ENCODE assay signal across 20 cellular contexts in genomic region chr3:27545061-27545460, GRCh38.
DNase-seq lines count a peak whose midpoint lies in the region; ATAC-seq and TF ChIP-seq lines count a peak whose summit lies in the region.
"Had no signal": no experiment of that assay in that cellular context is flagged by ENCODE, and none has a peak within 500 bp of the region (broad histone marks: within the 10 kb centered on the region; RNA-seq: fewer than 3 reads in every experiment).

No MANE protein-coding gene starts in this region.

- DNase-seq in A172 (ENCODE audit: low spot score) (peak; percentile 39), HFFc6 (no peak), brain microvascular endothelial cell (no peak), mesenchymal stem cell (no peak), cerebellar cortex (ENCODE audit: low spot score) (no peak), UCSD-AML1 (lab: John Stamatoyannopoulos, UW; ENCODE audit: unreplicated experiment) (no peak), esophagus muscularis mucosa (ENCODE audit: extremely low spot score) (no peak)
- DNase-seq: ACHN; activated naive CD8-positive, alpha-beta T cell treated with anti-CD3 and anti-CD28 coated beads, Interleukin-2, amount 10 ng/mL, durations not matched to agents 7 days and 5 days; activated T-cell treated with anti-CD3 and anti-CD28 coated beads, Interleukin-2, amount 50 U/mL, for 48 hours; CD4-positive, alpha-beta T cell; dorsolateral prefrontal cortex; naive thymus-derived CD8-positive, alpha-beta T cell; NCI-H1694 treated with DMSO at 0.1 percent for 48 hours; NCI-H446 treated with DMSO at 0.1 percent for 48 hours; WERI-Rb-1 had no signal

- no peaks in the 10 kb centered on the region for H3K79me1 ChIP-seq in mesenchymal stem cell (replicated peaks; ENCODE audit: low read length, poor library complexity, severe bottlenecking)

- H3K9me3 ChIP-seq in mesenchymal stem cell (ENCODE audit: control insufficient read depth, low read length) (no peaks in the 10 kb centered on the region), esophagus muscularis mucosa (no peaks in the 10 kb centered on the region)

- no peak overlapping the region for H2BK15ac ChIP-seq in mesenchymal stem cell (ENCODE audit: low read depth, poor library complexity, severe bottlenecking)

- H4K8ac ChIP-seq in mesenchymal stem cell (ENCODE audit: low read length), result no peak overlapping the region

- H3K23ac ChIP-seq in mesenchymal stem cell (ENCODE audit: low read length in 2 of 2), result no peak overlapping the region

- H2BK5ac ChIP-seq in mesenchymal stem cell (ENCODE audit: low read depth, low read length, poor library complexity, severe bottlenecking), result no peak overlapping the region

- no peak for TF ChIP-seq EP300 in esophagus muscularis mucosa (IDR thresholded peaks at IDR 0.05)

- no peak overlapping the region for H2BK120ac ChIP-seq in mesenchymal stem cell (ENCODE audit: low read depth, low read length)

- no peak overlapping the region for H2BK12ac ChIP-seq in mesenchymal stem cell (ENCODE audit: low read length in 2 of 2)

- peak overlapping the region; percentile 80 for H2AK5ac ChIP-seq in mesenchymal stem cell (ENCODE audit: low read length, severe bottlenecking)

- no peak for ATAC-seq in GM19395 (IDR thresholded peaks at IDR 0.05; ENCODE audit: unreplicated experiment)
- ATAC-seq: naive thymus-derived CD8-positive, alpha-beta T cell had no signal

- intact Hi-C loops in esophagus muscularis mucosa (cut with DNase I), result no loop called here

- H3K4me1 ChIP-seq in mesenchymal stem cell (ENCODE audit: control insufficient read depth, insufficient read depth, low read depth, low read length), result peaks cover 1% of the 10 kb centered on the region
- H3K4me1 ChIP-seq in esophagus muscularis mucosa, result peaks cover 0 to 8% (median 5%) of the 10 kb centered on the region in 4 donors
- H3K4me1 ChIP-seq: parathyroid adenoma had no signal

- no peak overlapping the region for H2AFZ ChIP-seq in mesenchymal stem cell (ENCODE audit: low read depth, low read length)
- H2AFZ ChIP-seq: parathyroid adenoma had no signal

- peak overlapping the region; percentile 38 for H3K27ac ChIP-seq in brain microvascular endothelial cell
- H3K27ac ChIP-seq in mesenchymal stem cell (ENCODE audit: low read length, poor library complexity, severe bottlenecking), result no peak overlapping the region
- no peak overlapping the region for H3K27ac ChIP-seq in esophagus muscularis mucosa (replicated peaks in 1 of 4)
- H3K27ac ChIP-seq: cardiac muscle cell, dorsolateral prefrontal cortex, parathyroid adenoma, WERI-Rb-1 had no signal

- no peak overlapping the region for H3K4me2 ChIP-seq in mesenchymal stem cell (ENCODE audit: low read length, poor library complexity, severe bottlenecking)

- H3K36me3 Mint-ChIP-seq in HFFc6 (ENCODE audit: low read depth), result peaks cover 12% of the 10 kb centered on the region
- H3K36me3 Mint-ChIP-seq: activated naive CD8-positive, alpha-beta T cell treated with anti-CD3 and anti-CD28 coated beads, Interleukin-2, amount 10 ng/mL, durations not matched to agents 7 days and 5 days; naive thymus-derived CD8-positive, alpha-beta T cell had no signal

- H3K36me3 ChIP-seq in brain microvascular endothelial cell (replicated peaks) (no peaks in the 10 kb centered on the region), mesenchymal stem cell (ENCODE audit: control insufficient read depth in 1 of 2, insufficient read depth in 2 of 2, low read depth in 1 of 2, low read length in 2 of 2) (no peaks in the 10 kb centered on the region), esophagus muscularis mucosa (no peaks in the 10 kb centered on the region)
- H3K36me3 ChIP-seq: cardiac muscle cell, WERI-Rb-1 had no signal

- H3K14ac ChIP-seq in mesenchymal stem cell (ENCODE audit: low read length in 2 of 2), result no peak overlapping the region

- H3K18ac ChIP-seq in mesenchymal stem cell (ENCODE audit: low read depth in 1 of 2, low read length in 2 of 2), result no peak overlapping the region

- TF ChIP-seq CTCF in HFFc6 (IDR thresholded peaks at IDR 0.05) (no peak), brain microvascular endothelial cell (IDR thresholded peaks at IDR 0.05; ENCODE audit: low read depth, low read length, missing control alignments) (no peak), esophagus muscularis mucosa (IDR thresholded peaks at IDR 0.05) (no peak)

- peak overlapping the region; percentile 2; the same call in 1 of the 2 replicates for H3K4me3 Mint-ChIP-seq in HFFc6
- H3K4me3 Mint-ChIP-seq: activated naive CD8-positive, alpha-beta T cell treated with anti-CD3 and anti-CD28 coated beads, Interleukin-2, amount 10 ng/mL, durations not matched to agents 7 days and 5 days; CD4-positive, alpha-beta T cell; naive thymus-derived CD8-positive, alpha-beta T cell; T-helper 1 cell treated with Interleukin-12 subunit alpha and Interleukin-12 subunit beta and Interleukin-4 antibody, amounts not matched to agents 30 μg/mL and 1 μg/mL, for 36 hours had no signal

- WGBS in mesenchymal stem cell, result no CpG with 5 or more reads among the region's 1 CpG
- WGBS in esophagus muscularis mucosa, result 71% methylated on average over 1 of the region's 1 CpG

- H3K27me3 Mint-ChIP-seq in HFFc6 (ENCODE audit: insufficient read depth), result no peaks in the 10 kb centered on the region
- H3K27me3 Mint-ChIP-seq: activated naive CD8-positive, alpha-beta T cell treated with anti-CD3 and anti-CD28 coated beads, Interleukin-2, amount 10 ng/mL, durations not matched to agents 7 days and 5 days; CD4-positive, alpha-beta T cell had no signal

- H3K27me3 ChIP-seq in brain microvascular endothelial cell (replicated peaks) (no peaks in the 10 kb centered on the region), mesenchymal stem cell (ENCODE audit: control insufficient read depth in 1 of 2, insufficient read depth in 1 of 2, low read length in 2 of 2) (no peaks in the 10 kb centered on the region), esophagus muscularis mucosa (no peaks in the 10 kb centered on the region)
- H3K27me3 ChIP-seq: cardiac muscle cell, dorsolateral prefrontal cortex had no signal

- peak overlapping the region; percentile 68 for H3K9ac ChIP-seq in mesenchymal stem cell (ENCODE audit: low read length)
- H3K9ac ChIP-seq: parathyroid adenoma had no signal

- no peak overlapping the region for H3K4ac ChIP-seq in mesenchymal stem cell (ENCODE audit: low read depth in 1 of 2, low read length in 2 of 2)

- no peaks in the 10 kb centered on the region for H3K9me3 Mint-ChIP-seq in HFFc6
- H3K9me3 Mint-ChIP-seq: activated naive CD8-positive, alpha-beta T cell treated with anti-CD3 and anti-CD28 coated beads, Interleukin-2, amount 10 ng/mL, durations not matched to agents 7 days and 5 days; CD4-positive, alpha-beta T cell; naive thymus-derived CD8-positive, alpha-beta T cell; T-helper 1 cell treated with Interleukin-12 subunit alpha and Interleukin-12 subunit beta and Interleukin-4 antibody, amounts not matched to agents 30 μg/mL and 1 μg/mL, for 36 hours had no signal

- H3K4me3 ChIP-seq in brain microvascular endothelial cell (ENCODE audit: low read depth, low read length) (no peak overlapping the region), mesenchymal stem cell (ENCODE audit: insufficient read depth in 1 of 2, low read depth in 1 of 2, low read length in 2 of 2) (no peak overlapping the region), esophagus muscularis mucosa (no peak overlapping the region)
- H3K4me3 ChIP-seq: cardiac muscle cell, dorsolateral prefrontal cortex had no signal

- H3K27ac Mint-ChIP-seq in HFFc6, result peak overlapping the region; percentile 81
- H3K27ac Mint-ChIP-seq: activated naive CD8-positive, alpha-beta T cell treated with anti-CD3 and anti-CD28 coated beads, Interleukin-2, amount 10 ng/mL, durations not matched to agents 7 days and 5 days; CD4-positive, alpha-beta T cell; naive thymus-derived CD8-positive, alpha-beta T cell; T-helper 1 cell treated with Interleukin-12 subunit alpha and Interleukin-12 subunit beta and Interleukin-4 antibody, amounts not matched to agents 30 μg/mL and 1 μg/mL, for 36 hours had no signal

- TF ChIP-seq POLR2A in esophagus muscularis mucosa (IDR thresholded peaks at IDR 0.05; ENCODE audit: low read depth), result no peak

- H4K91ac ChIP-seq in mesenchymal stem cell (ENCODE audit: low read length), result no peak overlapping the region

- in situ Hi-C loops in brain microvascular endothelial cell (cut with HindIII; ENCODE audit: low pct_ligation_motif_present, low sequenced_read_pairs), result no loop called here

- H3K4me1 Mint-ChIP-seq in HFFc6 (ENCODE audit: low read depth), result peaks cover 66% of the 10 kb centered on the region
- H3K4me1 Mint-ChIP-seq: naive thymus-derived CD8-positive, alpha-beta T cell had no signal
